Comparison of ENCODE assay signal across 8 cellular contexts in the genomic region with DNA sequence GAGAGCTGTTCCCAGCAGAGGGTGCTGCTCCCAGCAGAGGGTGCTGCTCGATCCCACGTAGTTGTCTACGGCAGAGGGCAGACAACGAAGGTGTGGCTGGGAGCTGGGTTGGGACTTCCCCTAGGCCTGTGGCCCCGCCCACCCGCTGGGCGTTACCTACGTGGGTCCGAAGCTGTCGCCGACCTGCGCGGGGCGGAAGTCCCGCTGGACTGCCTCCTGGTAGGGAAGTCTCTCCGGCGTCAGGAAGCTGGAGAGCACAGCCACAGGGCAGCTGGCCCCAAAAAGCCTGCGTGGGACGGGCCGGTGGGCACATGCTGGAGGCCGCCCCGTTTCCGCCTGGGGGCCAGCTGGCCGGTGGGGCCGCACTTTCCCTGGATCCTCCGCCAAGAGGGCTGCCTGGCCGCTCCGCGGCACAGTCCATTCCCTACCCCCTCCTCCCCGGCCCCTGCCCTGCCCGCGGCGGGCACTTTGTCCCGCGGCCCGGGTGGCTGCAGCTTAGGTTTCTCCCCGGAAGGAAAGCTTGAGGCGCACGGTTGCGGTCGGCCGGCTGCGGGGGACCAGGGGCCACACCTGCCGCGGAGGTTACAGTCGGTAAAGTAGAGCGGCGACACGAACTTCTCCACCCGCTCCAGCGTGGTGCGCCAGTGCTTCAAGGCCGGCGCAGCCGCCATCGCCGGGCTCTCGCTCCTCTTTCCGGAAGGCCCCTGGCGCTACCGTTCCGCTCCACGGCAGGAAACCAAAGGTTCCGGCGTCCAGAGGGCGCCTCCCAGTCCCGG. TPM values are rescaled to one million over a fixed set of nuclear protein-coding genes. Genes with fewer than 3 reads are reported as not detected.
DNase-seq lines count a peak whose midpoint lies in the region; FAIRE-seq and TF ChIP-seq lines count a peak whose summit lies in the region.

A gene (minus strand): TSS at position 695 of the 776 bp plus-strand sequence. CDS start 24 bp downstream, at position 671.

- no peak within 1 kb of the TSS for H3K4ac ChIP-seq in H9 (ENCODE audit: low read depth, low read length)

- H3K4me3 Mint-ChIP-seq in H9, result peak within 1 kb of the TSS; percentile 87 to 91
- peak within 1 kb of the TSS; percentile 89 to 97 (median 95) for H3K4me3 Mint-ChIP-seq in nephron
- H3K4me3 Mint-ChIP-seq in stimulated activated naive CD8-positive, alpha-beta T cell treated with anti-CD3 and anti-CD28 coated beads, Interleukin-15, Interleukin-2, amounts not matched to agents 100 ng/mL and 50 ng/mL, for 24 hours, result peak within 1 kb of the TSS; percentile 92

- no peak within 1 kb of the TSS for H2AK5ac ChIP-seq in H9 (ENCODE audit: insufficient read length, low read length)

- no peaks in the 10 kb centered on the region for H3K27me3 ChIP-seq in H9 (ENCODE audit: insufficient read depth, low read length)

- H3K4me1 ChIP-seq in H9 (ENCODE audit: insufficient read depth, low read length), result no peaks in the 10 kb centered on the region; the same call in 1 of the 2 replicates

- H3K27ac Mint-ChIP-seq in H9 (peak within 1 kb of the TSS; percentile 95 to 97 (median 96)), nephron (peak within 1 kb of the TSS; percentile 98 to 100 (median 99))
- peak within 1 kb of the TSS; percentile 93 for H3K27ac Mint-ChIP-seq in stimulated activated naive CD8-positive, alpha-beta T cell treated with anti-CD3 and anti-CD28 coated beads, Interleukin-15, Interleukin-2, amounts not matched to agents 100 ng/mL and 50 ng/mL, for 24 hours

- no peak within 1 kb of the TSS for H4K91ac ChIP-seq in H9 (ENCODE audit: insufficient read length, low read depth, low read length)

- H3K4me3 ChIP-seq in fibroblast of pulmonary artery (replicated peaks; ENCODE audit: low read depth, low read length), result peak within 1 kb of the TSS; percentile 87

- no peak within 1 kb of the TSS for H3T11ph ChIP-seq in H9 (ENCODE audit: low read length)

- H3K23ac ChIP-seq in H9 (ENCODE audit: insufficient read length, low read depth, low read length), result no peak within 1 kb of the TSS

- H3K36me3 Mint-ChIP-seq in H9 (ENCODE audit: insufficient read depth in 1 of 3, low read depth in 3 of 3), result peaks cover 20 to 52% (median 45%) of the 10 kb centered on the region in 3 experiments; a peak in 6 of 7 replicates
- peaks cover 24% of the 10 kb centered on the region for H3K36me3 Mint-ChIP-seq in nephron (ENCODE audit: low read depth)
- peaks cover 44% of the 10 kb centered on the region for H3K36me3 Mint-ChIP-seq in stimulated activated naive CD8-positive, alpha-beta T cell treated with anti-CD3 and anti-CD28 coated beads, Interleukin-15, Interleukin-2, amounts not matched to agents 100 ng/mL and 50 ng/mL, for 24 hours (ENCODE audit: low read depth)

- H3K27me3 Mint-ChIP-seq in H9 (ENCODE audit: low read depth) (no peaks in the 10 kb centered on the region; the same call in 1 of the 2 replicates), nephron (ENCODE audit: low read depth) (peaks cover 3% of the 10 kb centered on the region)
- no peaks in the 10 kb centered on the region for H3K27me3 Mint-ChIP-seq in stimulated activated naive CD8-positive, alpha-beta T cell treated with anti-CD3 and anti-CD28 coated beads, Interleukin-15, Interleukin-2, amounts not matched to agents 100 ng/mL and 50 ng/mL, for 24 hours

- H3K23me2 ChIP-seq in H9 (ENCODE audit: insufficient read length, low read depth, low read length, poor library complexity, severe bottlenecking), result no peaks in the 10 kb centered on the region

- H3K4me2 ChIP-seq in H9 (ENCODE audit: insufficient read depth, insufficient read length, low read length), result peak within 1 kb of the TSS; percentile 69

- peak within 1 kb of the TSS; percentile 89 for H3K18ac ChIP-seq in H9 (ENCODE audit: insufficient read length, low read depth, low read length)

- peak; percentile 94 for FAIRE-seq in G401.6 (lab: Jason Lieb, UNC)

- H2BK12ac ChIP-seq in H9 (ENCODE audit: insufficient read length, low read depth, low read length), result no peak within 1 kb of the TSS

- H3K4me1 Mint-ChIP-seq in H9 (peaks cover 19 to 20% of the 10 kb centered on the region in 2 experiments), nephron (peaks cover 16% of the 10 kb centered on the region)
- H3K4me1 Mint-ChIP-seq in stimulated activated naive CD8-positive, alpha-beta T cell treated with anti-CD3 and anti-CD28 coated beads, Interleukin-15, Interleukin-2, amounts not matched to agents 100 ng/mL and 50 ng/mL, for 24 hours (ENCODE audit: low read depth), result peaks cover 29% of the 10 kb centered on the region

- H3K9me3 Mint-ChIP-seq in H9 (no peaks in the 10 kb centered on the region), nephron (no peaks in the 10 kb centered on the region)
- H3K9me3 Mint-ChIP-seq in stimulated activated naive CD8-positive, alpha-beta T cell treated with anti-CD3 and anti-CD28 coated beads, Interleukin-15, Interleukin-2, amounts not matched to agents 100 ng/mL and 50 ng/mL, for 24 hours, result no peaks in the 10 kb centered on the region

- WGBS in H9 (ENCODE audit: extremely low coverage, insufficient read length, low lambda C conversion rate), result no CpG with 5 or more reads among the region's 67 CpGs

- no peaks in the 10 kb centered on the region for H4K20me1 ChIP-seq in H9 (ENCODE audit: control insufficient read depth, insufficient read depth, insufficient read length)

- TF ChIP-seq CTCF in H9 (conservative IDR thresholded peaks at IDR 0.05) (peak; percentile 79), fibroblast of pulmonary artery (IDR thresholded peaks at IDR 0.05; ENCODE audit: low read length, missing control alignments) (peak; percentile 79), nephron (IDR thresholded peaks at IDR 0.05; ENCODE audit: unreplicated experiment in 3 of 3) (peak; percentile 58 to 66 (median 65))

- no peaks in the 10 kb centered on the region for H3K79me1 ChIP-seq in H9 (ENCODE audit: insufficient read depth, low read depth, low read length, poor library complexity, severe bottlenecking)

- H3K9ac ChIP-seq in H9 (ENCODE audit: extremely low read depth, insufficient read length, low read length), result peak within 1 kb of the TSS; percentile 58

- no peaks in the 10 kb centered on the region for H3K79me2 ChIP-seq in H9 (ENCODE audit: insufficient read depth, low read length)

- no peaks in the 10 kb centered on the region for H3K9me3 ChIP-seq in H9 (ENCODE audit: control insufficient read depth, low read depth, low read length)

- H3K14ac ChIP-seq in H9 (ENCODE audit: insufficient read depth, low read length), result peak within 1 kb of the TSS; percentile 82; the same call in 1 of the 2 replicates

- DNase-seq in H9 (peak; percentile 98), M059J (ENCODE audit: low read depth) (peak; percentile 94), SHP77 (lab: John Stamatoyannopoulos, UW) (peak; percentile 88 to 96), fibroblast of pulmonary artery (ENCODE audit: low read depth) (peak; percentile 95)
- peak; percentile 87 for DNase-seq in activated effector memory CD4-positive, alpha-beta T cell treated with Interleukin-2 at 50 U/mL for 16 hours

- no peak within 1 kb of the TSS for H3K27ac ChIP-seq in H9 (ENCODE audit: insufficient read length, low read depth, low read length)

- no peak within 1 kb of the TSS for H3K56ac ChIP-seq in H9 (ENCODE audit: insufficient read length, low read depth, low read length)

- no peak within 1 kb of the TSS for H4K5ac ChIP-seq in H9 (ENCODE audit: insufficient read length, low read depth, low read length)

- no peak within 1 kb of the TSS for H2BK15ac ChIP-seq in H9 (ENCODE audit: low read depth, low read length)

- no peak within 1 kb of the TSS for H2AFZ ChIP-seq in H9 (ENCODE audit: low read length)

- H2BK120ac ChIP-seq in H9 (ENCODE audit: low read depth, low read length, poor library complexity, severe bottlenecking), result no peak within 1 kb of the TSS

- no peak within 1 kb of the TSS for H4K8ac ChIP-seq in H9 (replicated peaks; ENCODE audit: insufficient read length, low read depth, low read length)

- no peak within 1 kb of the TSS for H2BK20ac ChIP-seq in H9 (ENCODE audit: low read depth, low read length, poor library complexity, severe bottlenecking)

- no peak within 1 kb of the TSS for H2BK5ac ChIP-seq in H9 (ENCODE audit: insufficient read length, low read length)

RNA-seq across cellular contexts. Expression of the gene that starts here (rescaled TPM):
- 106 and 112 TPM in 2 replicates for total RNA-seq in H9 (2021)
- 23.3 and 33.7 TPM in 2 replicates for total RNA-seq in M059J (2014; rRNA removed; shearing (Covaris generic))
